8 cellular contexts compared by ENCODE assay signal in the genomic region with DNA sequence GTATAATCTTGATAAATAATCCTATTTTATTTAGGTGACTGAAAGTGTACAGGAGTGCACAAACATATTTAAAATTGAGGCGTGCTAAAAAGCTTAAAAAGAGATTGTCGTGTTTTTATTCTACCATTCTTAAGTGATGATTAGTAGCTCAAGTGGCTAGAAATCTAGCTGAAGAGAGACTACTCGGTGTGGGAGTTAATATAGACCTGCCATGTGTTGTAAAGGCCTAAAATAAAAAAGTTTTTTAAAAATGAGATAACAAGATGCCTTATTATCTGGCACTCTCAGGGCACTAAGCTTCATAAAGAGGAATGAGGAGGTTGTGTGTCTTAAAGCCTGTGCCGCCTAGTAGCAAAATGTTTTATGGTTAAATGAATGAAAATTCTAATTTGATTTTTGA. TPM values are rescaled to one million over a fixed set of nuclear protein-coding genes. Genes with fewer than 3 reads are reported as not detected.
A peak's percentile ranks its signal among the peaks of the same experiment; 100 is the strongest.
DNase-seq lines count a peak whose midpoint lies in the region; ATAC-seq and TF ChIP-seq lines count a peak whose summit lies in the region.

No MANE protein-coding gene starts in this region.

- no peak for TF ChIP-seq CTCF in CD14-positive monocyte (IDR thresholded peaks at IDR 0.05)
- no peak for TF ChIP-seq CTCF in MM.1S (IDR thresholded peaks at IDR 0.05; ENCODE audit: low read length)
- TF ChIP-seq CTCF in neural cell (IDR thresholded peaks at IDR 0.05; ENCODE audit: poor library complexity, severe bottlenecking), result no peak

- TF ChIP-seq EP300 in neural cell (conservative IDR thresholded peaks at IDR 0.05; ENCODE audit: poor library complexity, severe bottlenecking), result no peak

- peak overlapping the region; percentile 98 for H3K4me3 Mint-ChIP-seq in CD14-positive monocyte

- no peak for TF ChIP-seq RAD21 in neural cell (conservative IDR thresholded peaks at IDR 0.05)

- H3F3A ChIP-seq in MM.1S (ENCODE audit: insufficient read depth, low read length), result peaks cover 15% of the 10 kb centered on the region
- peaks cover 3% of the 10 kb centered on the region for H3F3A ChIP-seq in neural cell (ENCODE audit: insufficient read depth, low read length, poor library complexity, severe bottlenecking)

- DNase-seq in CD14-positive monocyte (ENCODE audit: low spot score), result no peak
- no peak for DNase-seq in MM.1S
- DNase-seq in activated CD8-positive, alpha-beta memory T cell treated with anti-CD3 and anti-CD28 coated beads for 24 hours, result no peak
- DNase-seq in activated CD4-positive, alpha-beta T cell treated with anti-CD3 and anti-CD28 coated beads, Interleukin-2, amount 50 U/mL, for 4 hours, result no peak

- intact Hi-C loops in CD14-positive monocyte (cut with micrococcal nuclease), result no loop called here

- no peaks in the 10 kb centered on the region for H3K36me3 ChIP-seq in MM.1S (replicated peaks; ENCODE audit: insufficient read depth, low read length)
- no peaks in the 10 kb centered on the region for H3K36me3 ChIP-seq in duodenal mucosa (ENCODE audit: control insufficient read depth in 1 of 2, insufficient read depth in 2 of 2, low read length in 2 of 2)
- no peaks in the 10 kb centered on the region for H3K36me3 ChIP-seq in neural cell (ENCODE audit: insufficient read depth, low read length)

- peaks cover 33% of the 10 kb centered on the region for H3K4me1 ChIP-seq in MM.1S (ENCODE audit: low read length)
- H3K4me1 ChIP-seq in duodenal mucosa (ENCODE audit: control insufficient read depth in 1 of 2, insufficient read depth in 2 of 2, low read length in 2 of 2), result peaks cover 12 to 18% of the 10 kb centered on the region in 2 donors

- peak overlapping the region; percentile 23 to 99 (median 94) for H3K27ac Mint-ChIP-seq in CD14-positive monocyte

- H3K9me2 ChIP-seq in MM.1S (replicated peaks; ENCODE audit: insufficient read depth, low read length) (no peaks in the 10 kb centered on the region), neural cell (ENCODE audit: insufficient read depth, low read length) (no peaks in the 10 kb centered on the region)

- peaks cover 0 to 5% (median 0%) of the 10 kb centered on the region in 3 donors for H3K27me3 Mint-ChIP-seq in CD14-positive monocyte (ENCODE audit: low read depth in 3 of 3)

- H3K27me3 ChIP-seq in MM.1S (replicated peaks; ENCODE audit: insufficient read depth, low read length), result no peaks in the 10 kb centered on the region
- H3K27me3 ChIP-seq in duodenal mucosa (ENCODE audit: control insufficient read depth in 1 of 2, insufficient read depth in 2 of 2, low read length in 2 of 2), result no peaks in the 10 kb centered on the region
- no peaks in the 10 kb centered on the region for H3K27me3 ChIP-seq in neural cell (ENCODE audit: insufficient read depth, low read depth, low read length)

- H3K27ac ChIP-seq in MM.1S (ENCODE audit: low read length) (no peak overlapping the region), duodenal mucosa (ENCODE audit: low read depth, low read length) (no peak overlapping the region), neural cell (ENCODE audit: low read length) (peak overlapping the region; percentile 98)

- ATAC-seq in GM19351 (IDR thresholded peaks at IDR 0.05; ENCODE audit: unreplicated experiment), result no peak
- no peak for ATAC-seq in GM18861 (IDR thresholded peaks at IDR 0.05; ENCODE audit: unreplicated experiment)

- H3K4me2 ChIP-seq in MM.1S (ENCODE audit: low read depth, low read length) (peak overlapping the region; percentile 79), neural cell (ENCODE audit: low read length) (peak overlapping the region; percentile 97)

- peaks cover 58% of the 10 kb centered on the region for H3K4me1 Mint-ChIP-seq in CD14-positive monocyte

- peak overlapping the region; percentile 90; the same call in 1 of the 2 replicates for H3K9ac ChIP-seq in MM.1S (ENCODE audit: low read length)
- H3K9ac ChIP-seq in duodenal mucosa (ENCODE audit: low read depth in 1 of 2, low read length in 2 of 2), result peak overlapping the region in 1 of 2 donors; percentile 93
- peak overlapping the region; percentile 98 for H3K9ac ChIP-seq in neural cell (ENCODE audit: low read length)

- peak overlapping the region; percentile 97 for H3K4me3 ChIP-seq in MM.1S (ENCODE audit: low read length)
- H3K4me3 ChIP-seq in duodenal mucosa (ENCODE audit: low read depth in 1 of 2, low read length in 2 of 2), result peak overlapping the region; percentile 76 to 92
- H3K4me3 ChIP-seq in neural cell (ENCODE audit: low read length), result peak overlapping the region; percentile 83

- H4K20me1 ChIP-seq in MM.1S (ENCODE audit: insufficient read depth, low read length) (peaks cover 40% of the 10 kb centered on the region), neural cell (ENCODE audit: insufficient read depth) (no peaks in the 10 kb centered on the region)

- peaks cover 1 to 14% of the 10 kb centered on the region in 2 donors for H3K36me3 Mint-ChIP-seq in CD14-positive monocyte

- H3K79me2 ChIP-seq in MM.1S (ENCODE audit: low read length), result peaks cover 66% of the 10 kb centered on the region
- H3K79me2 ChIP-seq in neural cell (replicated peaks; ENCODE audit: insufficient read depth, low read length), result peaks cover 59% of the 10 kb centered on the region

- H3K9me3 ChIP-seq in MM.1S (replicated peaks; ENCODE audit: insufficient read depth, low read length), result no peaks in the 10 kb centered on the region
- H3K9me3 ChIP-seq in duodenal mucosa (ENCODE audit: control insufficient read depth in 1 of 2, low read length in 2 of 2), result no peaks in the 10 kb centered on the region
- no peaks in the 10 kb centered on the region for H3K9me3 ChIP-seq in neural cell (ENCODE audit: low read length)

- H2AFZ ChIP-seq in MM.1S (ENCODE audit: low read length), result no peak overlapping the region
- H2AFZ ChIP-seq in neural cell (ENCODE audit: low read depth, low read length), result no peak overlapping the region

- no peaks in the 10 kb centered on the region for H3K9me3 Mint-ChIP-seq in CD14-positive monocyte

TF ChIP-seq in neural cell, 6 proteins besides CTCF, POLR2A, EP300 and RAD21:
- no peak for TF ChIP-seq REST (IDR thresholded peaks at IDR 0.05; ENCODE audit: borderline replicate concordance)

RNA-seq across cellular contexts. Expression of gene CAPZA2, which starts 1.7 kb away (rescaled TPM):
- polyA plus RNA-seq in CD14-positive monocyte (100 to 1,000 TPM; 672 to 807 TPM), neural cell (129 and 191 TPM in 2 replicates)
- polyA minus RNA-seq in neural cell, result 206 and 213 TPM in 2 replicates
